34 cellular contexts compared by ENCODE assay signal in the genomic region with DNA sequence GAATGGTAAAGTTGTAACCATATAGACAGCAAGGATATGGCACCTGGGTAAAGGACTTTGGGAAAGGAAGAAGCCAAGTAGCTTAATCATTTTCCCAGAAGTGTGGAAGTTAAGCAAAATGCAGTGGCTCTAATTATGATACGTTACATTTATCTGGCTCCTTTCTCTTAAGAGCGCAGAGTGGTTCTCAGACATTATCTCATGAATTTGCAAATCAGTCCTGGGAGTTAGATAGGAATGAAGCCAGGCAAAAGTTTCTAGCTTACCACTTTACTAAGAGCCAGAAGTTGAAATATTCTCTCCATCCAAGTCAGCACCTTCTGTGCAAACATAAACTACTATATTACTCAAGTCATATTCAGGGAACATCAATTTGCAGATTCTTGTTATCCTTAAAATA. TPM values are rescaled to one million over a fixed set of nuclear protein-coding genes. Genes with fewer than 3 reads are reported as not detected.
"Had no signal": no experiment of that assay in that cellular context is flagged by ENCODE, and none has a peak within 500 bp of the region (broad histone marks: within the 10 kb centered on the region; RNA-seq: fewer than 3 reads in every experiment).

No MANE protein-coding gene starts in this region.

- H3K36me3 ChIP-seq: MG63 had no signal

- H3K9me3 ChIP-seq: MG63 had no signal

- DNase-seq: Karpas-422, Kasumi-1, KBM-7, KG1, MG63, MM.1S, MV-4-11, NCI-H1048, NCI-H1092, NCI-H1092 treated with DMSO at 0.1 percent for 48 hours, NCI-H1105, NCI-H1105 treated with DMSO at 0.1 percent for 48 hours, NCI-H1417 treated with DMSO at 0.1 percent for 48 hours, NCI-H1436, NCI-H1436 treated with DMSO at 0.1 percent for 48 hours, NCI-H146, NCI-H1694, NCI-H1694 treated with DMSO at 0.1 percent for 48 hours, NCI-H187, NCI-H187 treated with DMSO at 0.1 percent for 48 hours, NCI-H1930, NCI-H2029, NCI-H2029 treated with DMSO at 0.1 percent for 48 hours, NCI-H2081, NCI-H2081 treated with DMSO at 0.1 percent for 48 hours, NCI-H2107, NCI-H2171, NCI-H2171 treated with DMSO at 0.1 percent for 48 hours, NCI-H2227 treated with DMSO at 0.1 percent for 48 hours, NCI-H226, NCI-H345, NCI-H446, NCI-H446 treated with DMSO at 0.1 percent for 48 hours had no signal

- H3K27me3 ChIP-seq: MG63 had no signal

- H3K4me3 ChIP-seq: MG63 had no signal

RNA-seq across cellular contexts. Expression of a gene that starts 10.9 kb away (rescaled TPM):
- total RNA-seq: NCI-H460 had no signal
